8 cellular contexts compared by ENCODE assay signal in the genomic region with DNA sequence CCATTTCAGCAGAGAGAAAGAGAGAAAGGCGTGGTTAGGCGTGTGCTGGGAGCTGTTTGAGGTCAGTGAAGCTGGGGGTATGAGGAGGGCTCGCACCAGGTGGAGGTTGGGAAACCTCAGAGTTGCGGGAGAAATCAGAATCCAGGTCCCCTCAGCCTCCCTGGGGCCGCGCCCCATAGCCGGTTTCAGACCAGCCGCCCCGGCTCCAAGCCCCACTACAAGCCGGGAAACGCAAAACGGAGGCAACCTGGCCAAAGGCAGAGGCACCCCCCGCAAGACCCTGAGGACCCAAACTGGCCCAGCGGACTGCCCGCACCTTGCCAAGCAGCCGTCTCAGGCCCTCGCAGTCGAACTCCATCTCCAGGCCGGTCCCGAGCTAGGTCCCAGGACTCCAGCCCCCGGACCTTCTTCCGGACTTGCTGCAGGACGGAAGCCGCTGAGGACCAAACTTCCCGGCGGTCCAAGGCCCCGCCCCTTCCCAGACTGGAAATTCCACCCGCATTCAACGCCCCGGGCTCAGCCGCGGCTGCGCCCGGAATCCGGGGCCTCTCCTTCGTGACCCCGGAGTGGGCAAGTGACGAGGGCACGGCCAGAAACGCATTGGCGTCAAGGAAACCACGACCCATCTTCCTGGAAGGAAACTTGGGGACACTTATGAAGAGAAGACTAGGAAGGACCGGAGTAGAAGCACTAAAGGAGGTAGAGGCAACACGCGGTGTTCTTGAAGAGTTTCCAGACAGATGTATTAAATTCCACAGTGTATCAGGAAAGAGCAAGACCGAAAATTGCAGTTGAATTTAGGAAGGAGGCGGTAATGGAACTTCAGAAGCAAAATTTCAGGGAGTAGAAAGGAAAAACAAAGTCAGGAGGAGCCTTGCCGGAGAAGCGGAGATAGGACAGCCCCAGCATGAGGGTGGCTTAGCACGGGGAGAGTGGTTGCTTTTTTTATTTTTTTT. TPM values are rescaled to one million over a fixed set of nuclear protein-coding genes. Genes with fewer than 3 reads are reported as not detected.
DNase-seq lines count a peak whose midpoint lies in the region; ATAC-seq, FAIRE-seq and TF ChIP-seq lines count a peak whose summit lies in the region.

TSS of gene UEVLD (minus strand) at position 438 of the 956 bp plus-strand sequence. CDS start at position 358, 80 bp downstream.

- TF ChIP-seq CTCF in RWPE2 (IDR thresholded peaks at IDR 0.05; ENCODE audit: poor library complexity, severe bottlenecking), result no peak

- H3K4me1 ChIP-seq in HUES64 (ENCODE audit: insufficient read depth, low read length), result 0 out of 2 replicates have a peak, but pooled peaks cover 4% of the 10 kb centered on the region
- H3K4me1 ChIP-seq in RWPE2 (ENCODE audit: insufficient read depth, poor library complexity, severe bottlenecking), result peaks cover 13% of the 10 kb centered on the region
- peaks cover 27% of the 10 kb centered on the region for H3K4me1 ChIP-seq in neuron (ENCODE audit: insufficient read depth, low read length)
- peaks cover 14% of the 10 kb centered on the region for H3K4me1 ChIP-seq in stomach smooth muscle (ENCODE audit: control insufficient read depth, insufficient read depth, low read length)

- no peaks in the 10 kb centered on the region for H3K27me3 ChIP-seq in HUES64 (ENCODE audit: insufficient read depth, low read length)
- no peaks in the 10 kb centered on the region for H3K27me3 ChIP-seq in RWPE2 (ENCODE audit: insufficient read depth, poor library complexity, severe bottlenecking)
- no peaks in the 10 kb centered on the region for H3K27me3 ChIP-seq in neuron (ENCODE audit: insufficient read depth, low read length)
- no peaks in the 10 kb centered on the region for H3K27me3 ChIP-seq in stomach smooth muscle (ENCODE audit: control insufficient read depth in 1 of 2, insufficient read depth in 2 of 2, low read length in 2 of 2)

- H3K9ac ChIP-seq in HUES64 (ENCODE audit: low read depth, low read length), result peak within 1 kb of the TSS; percentile 88
- peak within 1 kb of the TSS; percentile 89 to 96 for H3K9ac ChIP-seq in stomach smooth muscle (ENCODE audit: low read length in 2 of 2)

- H3K27ac ChIP-seq in HUES64 (ENCODE audit: low read depth, low read length) (peak within 1 kb of the TSS; percentile 73), RWPE2 (ENCODE audit: poor library complexity, severe bottlenecking) (peak within 1 kb of the TSS; percentile 43), stomach smooth muscle (ENCODE audit: low read length) (peak within 1 kb of the TSS; percentile 80)

- H3K9me3 ChIP-seq in HUES64 (ENCODE audit: insufficient read depth, low read depth, low read length), result no peaks in the 10 kb centered on the region
- H3K9me3 ChIP-seq in RWPE2 (ENCODE audit: severe bottlenecking), result no peaks in the 10 kb centered on the region
- no peaks in the 10 kb centered on the region for H3K9me3 ChIP-seq in neuron (ENCODE audit: low read length)
- H3K9me3 ChIP-seq in stomach smooth muscle (ENCODE audit: control insufficient read depth in 2 of 2, low read length in 2 of 2), result no peaks in the 10 kb centered on the region

- H3K36me3 ChIP-seq in HUES64 (ENCODE audit: insufficient read depth, low read length) (no peaks in the 10 kb centered on the region), RWPE2 (ENCODE audit: low read depth) (peaks cover 4% of the 10 kb centered on the region), neuron (ENCODE audit: insufficient read depth, low read length) (no peaks in the 10 kb centered on the region), stomach smooth muscle (ENCODE audit: control insufficient read depth in 2 of 2, insufficient read depth in 2 of 2, low read length in 2 of 2) (peaks cover 0 to 2% of the 10 kb centered on the region in 2 donors)

- H3K4me3 ChIP-seq in HUES64 (ENCODE audit: low read length) (peak within 1 kb of the TSS; percentile 93), RWPE2 (ENCODE audit: severe bottlenecking) (peak within 1 kb of the TSS; percentile 75), neuron (ENCODE audit: low read length) (peak within 1 kb of the TSS; percentile 69), stomach smooth muscle (ENCODE audit: low read length in 2 of 2) (peak within 1 kb of the TSS; percentile 86 to 97)

- no peak for FAIRE-seq in frontal cortex (lab: Jason Lieb, UNC)

- ATAC-seq in GM21390 (IDR thresholded peaks at IDR 0.05; ENCODE audit: unreplicated experiment) (peak; percentile 65), RWPE2 (ENCODE audit: low read depth) (peak; percentile 81)

- DNase-seq in DMS114 treated with DMSO at 0.1 percent for 48 hours (lab: John Stamatoyannopoulos, UW; ENCODE audit: unreplicated experiment), result peak; percentile 53
- DNase-seq in RWPE2 (ENCODE audit: low spot score), result peak; percentile 87
- DNase-seq in activated naive CD4-positive, alpha-beta T cell (lab: John Stamatoyannopoulos, UW), result peak; percentile 5 to 23 (median 15)
- DNase-seq in frontal cortex (ENCODE audit: low spot score in 2 of 2), result peak; percentile 74 to 88

- peak within 1 kb of the TSS; percentile 83 for H2AFZ ChIP-seq in neuron (ENCODE audit: low read depth, low read length)

- under 1% methylated on average over 50 of the region's 50 CpGs for WGBS in HUES64

RNA-seq across cellular contexts. Expression of gene UEVLD, which starts in this region (rescaled TPM):
- 5.0 TPM for polyA plus RNA-seq in HUES64 (2013, experiment 1 of 2)
- polyA plus RNA-seq in HUES64 (2013, experiment 2 of 2), result 4.8 TPM
- total RNA-seq in frontal cortex, result 17.5 TPM

Comparison
In these comparisons a context has a peak if more than half of its experiments do, and no peak if none do; other contexts are left out.
1. Peak in every context shown above with its lines: DNase-seq, ATAC-seq, H3K4me3 ChIP-seq and H3K27ac ChIP-seq.
2. DNase-seq: peak in every context shown above with its lines; median percentile 87 in RWPE2; 81 in frontal cortex; 53 in DMS114 treated with DMSO at 0.1 percent for 48 hours; 15 in activated naive CD4-positive, alpha-beta T cell.